In genomic region chr1:13652238-13652637, GRCh38 we compare ENCODE assay signal across 16 cellular contexts. TPM values are rescaled to one million over a fixed set of nuclear protein-coding genes. Genes with fewer than 3 reads are reported as not detected.
DNase-seq lines count a peak whose midpoint lies in the region; ATAC-seq and TF ChIP-seq lines count a peak whose summit lies in the region.
"Had no signal": no experiment of that assay in that cellular context is flagged by ENCODE, and none has a peak within 500 bp of the region (broad histone marks: within the 10 kb centered on the region; RNA-seq: fewer than 3 reads in every experiment).

No MANE protein-coding gene starts in this region.

- H3K36me3 ChIP-seq in smooth muscle cell (ENCODE audit: low read depth): no peaks in the 10 kb centered on the region
- H3K36me3 ChIP-seq: BLaER1 treated with 17β-estradiol and CSF1 and Interleukin-3, amounts not matched to agents 10 nM and 100 nM had no signal

- H3K79me2 ChIP-seq in smooth muscle cell (ENCODE audit: low read depth): no peaks in the 10 kb centered on the region

- no peak overlapping the region for H3K4me3 ChIP-seq in smooth muscle cell
- H3K4me3 ChIP-seq: BLaER1 treated with 17β-estradiol and CSF1 and Interleukin-3, amounts not matched to agents 10 nM and 100 nM; GM23338 had no signal

- no peaks in the 10 kb centered on the region for H4K20me1 ChIP-seq in smooth muscle cell (ENCODE audit: low read depth)
- H4K20me1 ChIP-seq: BLaER1 treated with 17β-estradiol and CSF1 and Interleukin-3, amounts not matched to agents 10 nM and 100 nM had no signal

- DNase-seq in NCI-H226 (peak; percentile 83), amniotic epithelial cell (ENCODE audit: low read depth) (peak; percentile 66), dermis microvascular lymphatic vessel endothelial cell (ENCODE audit: low read depth in 2 of 2) (peak; percentile 36 to 43), smooth muscle cell (lab: John Stamatoyannopoulos, UW; ENCODE audit: unreplicated experiment) (no peak), ecto neural progenitor cell (ENCODE audit: low spot score) (no peak), DMS53 (lab: John Stamatoyannopoulos, UW) (no peak)
- DNase-seq: Calu3; CD8-positive, alpha-beta T cell; DND-41; EL; HCEC 1CT; HFFc6 had no signal

- H3K9ac ChIP-seq in smooth muscle cell (ENCODE audit: low read depth): peak overlapping the region; percentile 6
- H3K9ac ChIP-seq: BLaER1 treated with 17β-estradiol and CSF1 and Interleukin-3, amounts not matched to agents 10 nM and 100 nM had no signal

- ATAC-seq in activated CD4-positive, CD25-positive, alpha-beta regulatory T cell treated with anti-CD3 and anti-CD28 coated beads, Interleukin-2, amount 50 U/mL, for 24 hours: no peak
- ATAC-seq: CD8-positive, alpha-beta T cell; GM23338 had no signal

- peaks cover 8% of the 10 kb centered on the region for H3K4me1 ChIP-seq in smooth muscle cell (ENCODE audit: low read depth)

- TF ChIP-seq CTCF in smooth muscle cell (IDR thresholded peaks at IDR 0.05; ENCODE audit: borderline replicate concordance, insufficient read depth, poor library complexity, severe bottlenecking): no peak

- no peaks in the 10 kb centered on the region for H3K27me3 ChIP-seq in smooth muscle cell (ENCODE audit: low read depth)
- H3K27me3 ChIP-seq: BLaER1 treated with 17β-estradiol and CSF1 and Interleukin-3, amounts not matched to agents 10 nM and 100 nM had no signal

- 93% methylated on average over 1 of the region's 1 CpG for WGBS in smooth muscle cell (ENCODE audit: low lambda C conversion rate)

- H2AFZ ChIP-seq in smooth muscle cell (ENCODE audit: low read depth): no peak overlapping the region
- H2AFZ ChIP-seq: GM23338 had no signal

- H3K27ac ChIP-seq in smooth muscle cell (ENCODE audit: low read depth): peak overlapping the region; percentile 81
- H3K27ac ChIP-seq: BLaER1 treated with 17β-estradiol and CSF1 and Interleukin-3, amounts not matched to agents 10 nM and 100 nM; HL-60 had no signal

- no peaks in the 10 kb centered on the region for H3F3A ChIP-seq in smooth muscle cell (ENCODE audit: low read depth)

- peak overlapping the region; percentile 76 for H3K4me2 ChIP-seq in smooth muscle cell
- H3K4me2 ChIP-seq: GM23338 had no signal

- H3K9me3 ChIP-seq in smooth muscle cell (replicated peaks; ENCODE audit: low read depth): no peaks in the 10 kb centered on the region

RNA-seq across cellular contexts. Expression of gene PRDM2, which starts 47.8 kb away (rescaled TPM):
- total RNA-seq in dermis microvascular lymphatic vessel endothelial cell (6.3 and 10.9 TPM in 2 replicates), smooth muscle cell (20.0 and 24.3 TPM in 2 replicates)
- 18.5 and 19.8 TPM in 2 replicates for polyA plus RNA-seq in smooth muscle cell

Comparison
In these comparisons a context has a peak if more than half of its experiments do, and no peak if none do; other contexts are left out.
1. DNase-seq: peak in NCI-H226 (single experiment), amniotic epithelial cell (single experiment) and dermis microvascular lymphatic vessel endothelial cell (2 of 2); none in smooth muscle cell (single experiment), ecto neural progenitor cell (single experiment) and DMS53 (single experiment).